ENCODE assay signal across 14 cellular contexts in genomic region chr3:107453504-107453903, GRCh38.
DNase-seq lines count a peak whose midpoint lies in the region; ATAC-seq lines count a peak whose summit lies in the region.
"Had no signal": no experiment of that assay in that cellular context is flagged by ENCODE, and none has a peak within 500 bp of the region (broad histone marks: within the 10 kb centered on the region; RNA-seq: fewer than 3 reads in every experiment).

No MANE protein-coding gene starts in this region.

- CTCF ChIA-PET in activated CD4-positive, alpha-beta T cell treated with anti-CD3 and anti-CD28 coated beads for 36 hours (lab: Charles Lee) = interaction anchor here (0.7 to 1.4 kb wide), 6 partner anchors 10 to 230 kb away, joined by 3 to 5 read pairs (median 3); no protein-coding TSS in a partner anchor

- no peaks in the 10 kb centered on the region for H3K36me3 Mint-ChIP-seq in activated CD4-positive, alpha-beta T cell treated with anti-CD3 and anti-CD28 coated beads for 36 hours (ENCODE audit: low read depth)
- H3K36me3 Mint-ChIP-seq in activated T-cell treated with anti-CD3 and anti-CD28 coated beads, Interleukin-2, amount 50 U/mL, for 72 hours (ENCODE audit: insufficient read depth in 2 of 2) = no peaks in the 10 kb centered on the region
- H3K36me3 Mint-ChIP-seq: CD14-positive monocyte; CD4-positive, alpha-beta memory T cell had no signal

- H3K4me3 Mint-ChIP-seq in activated CD4-positive, alpha-beta T cell treated with anti-CD3 and anti-CD28 coated beads for 36 hours = no peak overlapping the region
- H3K4me3 Mint-ChIP-seq in activated T-cell treated with anti-CD3 and anti-CD28 coated beads, Interleukin-2, amount 50 U/mL, for 72 hours = no peak overlapping the region
- no peak overlapping the region for H3K4me3 Mint-ChIP-seq in stimulated activated naive CD8-positive, alpha-beta T cell treated with anti-CD3 and anti-CD28 coated beads, Interleukin-15, amount 100 ng/mL, for 72 hours
- H3K4me3 Mint-ChIP-seq: CD14-positive monocyte; CD4-positive, alpha-beta memory T cell had no signal

- H3K27ac Mint-ChIP-seq in activated CD4-positive, alpha-beta T cell treated with anti-CD3 and anti-CD28 coated beads for 36 hours = no peak overlapping the region
- peak overlapping the region; percentile 12 for H3K27ac Mint-ChIP-seq in activated T-cell treated with anti-CD3 and anti-CD28 coated beads, Interleukin-2, amount 50 U/mL, for 72 hours
- peak overlapping the region in 1 of 2 donors; percentile 5 for H3K27ac Mint-ChIP-seq in stimulated activated naive CD8-positive, alpha-beta T cell treated with anti-CD3 and anti-CD28 coated beads, Interleukin-15, amount 100 ng/mL, for 72 hours
- H3K27ac Mint-ChIP-seq: CD14-positive monocyte; CD4-positive, alpha-beta memory T cell had no signal

- POLR2A ChIA-PET in activated CD4-positive, alpha-beta T cell treated with anti-CD3 and anti-CD28 coated beads for 36 hours (lab: Charles Lee) = interaction anchor here (0.6 kb wide), 1 partner anchor 8 kb away, joined by 3 read pairs; no protein-coding TSS in a partner anchor

- no peak for DNase-seq in activated CD4-positive, alpha-beta T cell treated with anti-CD3 and anti-CD28 coated beads for 36 hours
- DNase-seq in activated CD4-positive, alpha-beta T cell treated with anti-CD3 and anti-CD28 coated beads, Interleukin-2, amount 50 U/mL, for 48 hours = no peak
- DNase-seq in activated T-cell treated with anti-CD3 and anti-CD28 coated beads, Interleukin-2, amount 50 U/mL, for 72 hours = no peak
- DNase-seq in activated T-cell treated with anti-CD3 and anti-CD28 coated beads, Interleukin-2, amount 50 U/mL, for 48 hours = no peak
- DNase-seq in stimulated activated naive CD8-positive, alpha-beta T cell treated with anti-CD3 and anti-CD28 coated beads, Interleukin-15, Interleukin-2, amounts not matched to agents 100 U/mL and 50 U/mL, for 24 hours = no peak
- no peak for DNase-seq in stimulated activated naive CD8-positive, alpha-beta T cell treated with anti-CD3 and anti-CD28 coated beads, Interleukin-15, amount 100 ng/mL, for 72 hours
- DNase-seq: 8988T; CD4-positive, alpha-beta memory T cell; DMS153; DMS79; GDM1; GM23248 had no signal

- no peaks in the 10 kb centered on the region for H3K9me3 Mint-ChIP-seq in activated CD4-positive, alpha-beta T cell treated with anti-CD3 and anti-CD28 coated beads for 36 hours (ENCODE audit: low read depth)
- H3K9me3 Mint-ChIP-seq in activated T-cell treated with anti-CD3 and anti-CD28 coated beads, Interleukin-2, amount 50 U/mL, for 72 hours = peaks cover 0 to 1% of the 10 kb centered on the region in 2 donors
- H3K9me3 Mint-ChIP-seq in stimulated activated naive CD8-positive, alpha-beta T cell treated with anti-CD3 and anti-CD28 coated beads, Interleukin-15, amount 100 ng/mL, for 72 hours = no peaks in the 10 kb centered on the region
- H3K9me3 Mint-ChIP-seq: CD4-positive, alpha-beta memory T cell had no signal

- peaks cover 14% of the 10 kb centered on the region for H3K4me1 Mint-ChIP-seq in activated CD4-positive, alpha-beta T cell treated with anti-CD3 and anti-CD28 coated beads for 36 hours
- H3K4me1 Mint-ChIP-seq in activated T-cell treated with anti-CD3 and anti-CD28 coated beads, Interleukin-2, amount 50 U/mL, for 72 hours (ENCODE audit: low read depth) = peaks cover 19% of the 10 kb centered on the region
- peaks cover 8% of the 10 kb centered on the region for H3K4me1 Mint-ChIP-seq in stimulated activated naive CD8-positive, alpha-beta T cell treated with anti-CD3 and anti-CD28 coated beads, Interleukin-15, amount 100 ng/mL, for 72 hours
- H3K4me1 Mint-ChIP-seq: CD14-positive monocyte; CD4-positive, alpha-beta memory T cell had no signal

- peak; percentile 40 for ATAC-seq in activated CD4-positive, alpha-beta T cell treated with anti-CD3 and anti-CD28 coated beads for 36 hours
- ATAC-seq in activated T-cell treated with anti-CD3 and anti-CD28 coated beads, Interleukin-2, amount 50 U/mL, for 72 hours (replicated peaks in 1 of 2) = peak; percentile 38 to 57
- ATAC-seq in stimulated activated naive CD8-positive, alpha-beta T cell treated with anti-CD3 and anti-CD28 coated beads, Interleukin-15, Interleukin-2, amounts not matched to agents 100 U/mL and 50 U/mL, for 24 hours = peak; percentile 63
- ATAC-seq in stimulated activated naive CD8-positive, alpha-beta T cell treated with anti-CD3 and anti-CD28 coated beads, Interleukin-15, amount 100 ng/mL, for 72 hours = no peak
- no peak for ATAC-seq in HG02763 (IDR thresholded peaks at IDR 0.05; ENCODE audit: unreplicated experiment)

- no peaks in the 10 kb centered on the region for H3K27me3 Mint-ChIP-seq in activated CD4-positive, alpha-beta T cell treated with anti-CD3 and anti-CD28 coated beads for 36 hours
- H3K27me3 Mint-ChIP-seq in activated T-cell treated with anti-CD3 and anti-CD28 coated beads, Interleukin-2, amount 50 U/mL, for 72 hours (ENCODE audit: low read depth) = no peaks in the 10 kb centered on the region
- H3K27me3 Mint-ChIP-seq in stimulated activated naive CD8-positive, alpha-beta T cell treated with anti-CD3 and anti-CD28 coated beads, Interleukin-15, amount 100 ng/mL, for 72 hours = no peaks in the 10 kb centered on the region

- intact Hi-C loops in activated CD4-positive, alpha-beta T cell treated with anti-CD3 and anti-CD28 coated beads for 36 hours (cut with DNase I, micrococcal nuclease) = loop anchor here in 1 of 2 experiments (5.0 kb wide), 1 partner anchor 69 kb away; the partner anchor contains the start of gene BBX

Comparison
In these comparisons a context has a peak if more than half of its experiments do, and no peak if none do; other contexts are left out.
1. ATAC-seq: peak in activated CD4-positive, alpha-beta T cell treated with anti-CD3 and anti-CD28 coated beads for 36 hours (single experiment), activated T-cell treated with anti-CD3 and anti-CD28 coated beads, Interleukin-2, amount 50 U/mL, for 72 hours (2 of 2) and stimulated activated naive CD8-positive, alpha-beta T cell treated with anti-CD3 and anti-CD28 coated beads, Interleukin-15, Interleukin-2, amounts not matched to agents 100 U/mL and 50 U/mL, for 24 hours (single experiment); none in stimulated activated naive CD8-positive, alpha-beta T cell treated with anti-CD3 and anti-CD28 coated beads, Interleukin-15, amount 100 ng/mL, for 72 hours (single experiment) and HG02763 (single experiment).